Comparison of ENCODE assay signal across 19 cellular contexts in genomic region chr9:117245225-117245624, GRCh38.
DNase-seq lines count a peak whose midpoint lies in the region; ATAC-seq and TF ChIP-seq lines count a peak whose summit lies in the region.
"Had no signal": no experiment of that assay in that cellular context is flagged by ENCODE, and none has a peak within 500 bp of the region (broad histone marks: within the 10 kb centered on the region; RNA-seq: fewer than 3 reads in every experiment).

No MANE protein-coding gene starts in this region.

- H3K27me3 ChIP-seq in body of pancreas (no peaks in the 10 kb centered on the region), upper lobe of left lung (no peaks in the 10 kb centered on the region)
- H3K27me3 ChIP-seq: SJSA1 had no signal

- intact Hi-C loops in body of pancreas (cut with DNase I) = no loop called here

- H3K9me3 ChIP-seq in body of pancreas = no peaks in the 10 kb centered on the region
- H3K9me3 ChIP-seq in upper lobe of left lung = no peaks in the 10 kb centered on the region
- H3K9me3 ChIP-seq: HAP-1, SJSA1 had no signal

- H3K36me3 ChIP-seq in body of pancreas (replicated peaks in 1 of 2; ENCODE audit: insufficient read depth in 1 of 2, low read depth in 2 of 2) (no peaks in the 10 kb centered on the region), upper lobe of left lung (no peaks in the 10 kb centered on the region)
- H3K36me3 ChIP-seq: HAP-1, SJSA1 had no signal

- 72 to 77% methylated on average over 6 of the region's 6 CpGs for WGBS in body of pancreas, 2 donors
- WGBS in upper lobe of left lung, 2 donors = 75 to 80% methylated on average over 6 of the region's 6 CpGs

- DNase-seq in NCI-H1694 treated with DMSO at 0.1 percent for 48 hours (lab: John Stamatoyannopoulos, UW) = peak; percentile 31
- DNase-seq in NCI-H1694 (lab: John Stamatoyannopoulos, UW) = no peak
- DNase-seq in NCI-H446 (lab: John Stamatoyannopoulos, UW) = peak; percentile 10 to 66
- peak; percentile 25 to 71 for DNase-seq in cerebellar nuclear complex (lab: John Stamatoyannopoulos, UW)
- no peak for DNase-seq in RPMI8226
- no peak for DNase-seq in body of pancreas
- no peak for DNase-seq in upper lobe of left lung
- DNase-seq: 8988T, DND-41, MM.1S, NCI-H1048, NCI-H1417 treated with DMSO at 0.1 percent for 48 hours, NCI-H1930, NCI-H774, T-helper 1 cell had no signal

- ATAC-seq in body of pancreas (no peak), upper lobe of left lung (ENCODE audit: low FRiP score in 2 of 2) (no peak)
- ATAC-seq: GM23338, Panc1 had no signal

- no peak overlapping the region for H3K4me3 ChIP-seq in body of pancreas
- H3K4me3 ChIP-seq in upper lobe of left lung = no peak overlapping the region
- H3K4me3 ChIP-seq: GM23338, HAP-1, SJSA1 had no signal

- no peak for TF ChIP-seq POLR2A in body of pancreas (IDR thresholded peaks at IDR 0.05)
- no peak for TF ChIP-seq POLR2A in upper lobe of left lung (IDR thresholded peaks at IDR 0.05)

- H3K27ac ChIP-seq in body of pancreas (no peak overlapping the region), upper lobe of left lung (no peak overlapping the region)
- H3K27ac ChIP-seq: SJSA1 had no signal

- H3K4me1 ChIP-seq in body of pancreas (no peaks in the 10 kb centered on the region), upper lobe of left lung (no peaks in the 10 kb centered on the region)
- H3K4me1 ChIP-seq: HAP-1, SJSA1 had no signal

- no peak for TF ChIP-seq EP300 in upper lobe of left lung (IDR thresholded peaks at IDR 0.05)

- no peak for TF ChIP-seq CTCF in body of pancreas (IDR thresholded peaks at IDR 0.05)
- TF ChIP-seq CTCF in upper lobe of left lung (IDR thresholded peaks at IDR 0.05) = no peak

Comparison
In these comparisons a context has a peak if more than half of its experiments do, and no peak if none do; other contexts are left out.
1. DNase-seq: peak in NCI-H1694 treated with DMSO at 0.1 percent for 48 hours (single experiment), NCI-H446 (2 of 2) and cerebellar nuclear complex (2 of 2); none in NCI-H1694 (single experiment), RPMI8226 (single experiment), body of pancreas (0 of 4) and upper lobe of left lung (0 of 2).